In genomic region chr17:44945652-44946051, GRCh38 we compare ENCODE assay signal across 1 cellular context.
TF ChIP-seq lines count a peak whose summit lies in the region.

No MANE protein-coding gene starts in this region.

TF ChIP-seq in HEK293, 187 proteins besides CTCF, POLR2A, EP300 and RAD21:
- TF ChIP-seq ZNF394 (tag by site-specific recombination; IDR thresholded peaks at IDR 0.05; ENCODE audit: borderline replicate concordance) (peak; percentile 56; the same call in 1 of the 2 replicates), ZNF362 (tag by site-specific recombination; IDR thresholded peaks at IDR 0.05) (peak; percentile 85)
